In the genomic region with DNA sequence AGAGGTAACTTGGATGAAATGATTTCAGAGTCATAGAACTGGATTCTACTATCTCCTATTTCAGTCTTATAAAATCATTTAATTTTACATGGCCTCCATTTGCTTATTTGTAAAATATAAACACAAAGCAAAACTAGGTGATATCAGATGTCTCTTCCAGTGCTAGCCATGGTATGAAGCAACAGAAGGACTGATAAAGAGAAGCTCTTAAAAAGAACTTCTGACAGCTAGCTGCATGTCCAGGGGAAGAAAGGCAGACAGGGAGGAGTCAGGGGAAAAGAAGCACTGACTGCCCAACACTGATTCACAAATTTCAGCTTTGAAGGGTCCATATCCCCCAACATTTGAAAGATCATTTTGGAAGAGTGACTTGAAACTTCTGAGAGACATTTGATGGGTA, we compare ENCODE assay signal across 26 cellular contexts.
"Had no signal": no experiment of that assay in that cellular context is flagged by ENCODE, and none has a peak within 500 bp of the region (broad histone marks: within the 10 kb centered on the region; RNA-seq: fewer than 3 reads in every experiment).

No MANE protein-coding gene starts in this region.

- FAIRE-seq: keratinocyte, small intestine had no signal

- DNase-seq: activated B cell treated with CpG ODN at 0.5 μM for 24 hours; activated CD4-positive, alpha-beta T cell treated with anti-CD3 and anti-CD28 coated beads for 48 hours; activated CD8-positive, alpha-beta T cell treated with anti-CD3 and anti-CD28 coated beads for 36 hours; activated naive CD4-positive, alpha-beta T cell; activated naive CD8-positive, alpha-beta T cell treated with anti-CD3 and anti-CD28 coated beads for 36 hours; activated T-cell treated with anti-CD3 and anti-CD28 coated beads, Interleukin-2, amount 50 U/mL, for 1 hour; amygdala; body of pancreas; cortex of kidney; effector CD8-positive, alpha-beta T cell; esophagus squamous epithelium; hippocampal formation; midbrain; nucleus accumbens; small intestine; stimulated activated CD4-positive, alpha-beta T cell treated with anti-CD3 and anti-CD28 coated beads, Interleukin-15, amount 100 ng/mL, for 24 hours; stimulated activated CD4-positive, alpha-beta T cell treated with anti-CD3 and anti-CD28 coated beads, Interleukin-4, amount 100 ng/mL, for 1 hour; stimulated activated naive CD8-positive, alpha-beta T cell treated with anti-CD3 and anti-CD28 coated beads, Interleukin-15, amount 100 ng/mL, for 72 hours; T-helper 1 cell; T-helper 9 cell; testis had no signal

- H3K36me3 ChIP-seq: esophagus squamous epithelium had no signal

- H3K4me1 Mint-ChIP-seq: activated T-helper 17 cell treated with anti-CD3 and anti-CD28 coated beads, Interleukin-2, amount 50 U/mL, for 72 hours; central memory CD8-positive, alpha-beta T cell had no signal

- H3K27ac ChIP-seq: body of pancreas, esophagus squamous epithelium, testis had no signal

- H3K9me3 Mint-ChIP-seq: activated B cell treated with CpG ODN at 0.5 μM for 24 hours; activated CD8-positive, alpha-beta T cell treated with anti-CD3 and anti-CD28 coated beads for 36 hours; activated naive CD8-positive, alpha-beta T cell treated with anti-CD3 and anti-CD28 coated beads for 36 hours; stimulated activated naive CD8-positive, alpha-beta T cell treated with anti-CD3 and anti-CD28 coated beads, Interleukin-15, amount 100 ng/mL, for 72 hours had no signal

- H3K4me3 ChIP-seq: body of pancreas, esophagus squamous epithelium, testis had no signal

- H3K4me3 Mint-ChIP-seq: activated B cell treated with CpG ODN at 0.5 μM for 24 hours; activated CD8-positive, alpha-beta T cell treated with anti-CD3 and anti-CD28 coated beads for 36 hours; activated naive CD8-positive, alpha-beta T cell treated with anti-CD3 and anti-CD28 coated beads for 36 hours; activated T-helper 17 cell treated with anti-CD3 and anti-CD28 coated beads, Interleukin-2, amount 50 U/mL, for 72 hours; central memory CD8-positive, alpha-beta T cell; nephron; stimulated activated naive CD8-positive, alpha-beta T cell treated with anti-CD3 and anti-CD28 coated beads, Interleukin-15, amount 100 ng/mL, for 72 hours had no signal

- H3K4me1 ChIP-seq: body of pancreas, testis had no signal

- H3K9me3 ChIP-seq: body of pancreas, esophagus squamous epithelium, testis had no signal

- H3K36me3 Mint-ChIP-seq: activated naive CD8-positive, alpha-beta T cell treated with anti-CD3 and anti-CD28 coated beads for 36 hours had no signal

- H3K27ac Mint-ChIP-seq: activated B cell treated with CpG ODN at 0.5 μM for 24 hours; activated CD8-positive, alpha-beta T cell treated with anti-CD3 and anti-CD28 coated beads for 36 hours; activated naive CD8-positive, alpha-beta T cell treated with anti-CD3 and anti-CD28 coated beads for 36 hours; activated T-helper 17 cell treated with anti-CD3 and anti-CD28 coated beads, Interleukin-2, amount 50 U/mL, for 72 hours; nephron; progenitor cell of endocrine pancreas; stimulated activated naive CD8-positive, alpha-beta T cell treated with anti-CD3 and anti-CD28 coated beads, Interleukin-15, amount 100 ng/mL, for 72 hours had no signal

- ATAC-seq: activated CD8-positive, alpha-beta T cell treated with anti-CD3 and anti-CD28 coated beads for 36 hours; activated T-helper 17 cell treated with anti-CD3 and anti-CD28 coated beads, Interleukin-2, amount 50 U/mL, for 72 hours; body of pancreas; stimulated activated naive CD8-positive, alpha-beta T cell treated with anti-CD3 and anti-CD28 coated beads, Interleukin-15, amount 100 ng/mL, for 72 hours had no signal

- H3K27me3 ChIP-seq: body of pancreas, esophagus squamous epithelium, testis had no signal
